In the genomic region with DNA sequence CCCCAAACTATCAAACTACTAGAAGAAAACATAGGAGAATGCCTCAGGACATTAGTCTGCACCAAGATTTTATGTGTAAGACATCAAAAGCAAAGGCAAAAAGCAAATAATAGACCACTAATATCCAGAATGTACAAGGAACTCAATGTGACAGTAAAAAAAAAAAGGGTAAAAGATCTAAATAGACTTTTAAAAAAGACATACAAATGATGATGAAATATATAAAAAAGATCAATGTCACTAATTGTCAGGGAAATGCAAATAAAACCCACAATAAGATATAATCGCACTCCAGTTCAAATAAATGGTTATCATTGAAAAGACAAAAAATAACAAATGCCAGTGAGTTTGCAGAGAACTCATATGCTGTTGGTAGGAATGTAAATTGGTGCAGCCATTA, we compare ENCODE assay signal across 28 cellular contexts.
"Had no signal": no experiment of that assay in that cellular context is flagged by ENCODE, and none has a peak within 500 bp of the region (broad histone marks: within the 10 kb centered on the region; RNA-seq: fewer than 3 reads in every experiment).

No MANE protein-coding gene starts in this region.

- H3K4me3 ChIP-seq: colonic mucosa, coronary artery, dorsolateral prefrontal cortex, esophagus muscularis mucosa, esophagus squamous epithelium, gastrocnemius medialis, gastroesophageal sphincter, heart left ventricle, heart right ventricle had no signal

- DNase-seq: colonic mucosa; cortex of kidney; dermis blood vessel endothelial cell; dorsolateral prefrontal cortex; effector CD4-positive, alpha-beta T cell; effector CD8-positive, alpha-beta T cell; effector memory CD4-positive, alpha-beta T cell; effector memory CD8-positive, alpha-beta T cell; endodermal cell; erythroblast; esophagus squamous epithelium; foreskin fibroblast; foreskin keratinocyte; foreskin melanocyte; gastrocnemius medialis; glutamatergic neuron; head of caudate nucleus; heart left ventricle; heart right ventricle had no signal

- FAIRE-seq: colon, endometrium, endothelial cell of umbilical vein, frontal cortex had no signal

- H3K27me3 ChIP-seq: gastrocnemius medialis had no signal

- ATAC-seq: effector memory CD8-positive, alpha-beta T cell; esophagus mucosa; foreskin keratinocyte; gastrocnemius medialis; gastroesophageal sphincter; heart left ventricle; heart right ventricle had no signal

- H3K36me3 ChIP-seq: colonic mucosa, esophagus muscularis mucosa, esophagus squamous epithelium, gastrocnemius medialis, gastroesophageal sphincter, heart left ventricle, heart right ventricle had no signal

- H3K27ac ChIP-seq: colonic mucosa, coronary artery, dorsolateral prefrontal cortex, epithelial cell of prostate, esophagus muscularis mucosa, esophagus squamous epithelium, foreskin keratinocyte, gastrocnemius medialis, gastroesophageal sphincter, heart left ventricle, heart right ventricle had no signal

- H3K9me3 ChIP-seq: colonic mucosa, esophagus muscularis mucosa, esophagus squamous epithelium, gastrocnemius medialis, gastroesophageal sphincter, heart left ventricle, heart right ventricle had no signal

- H3K4me1 ChIP-seq: colonic mucosa, esophagus muscularis mucosa, esophagus squamous epithelium, foreskin keratinocyte, gastrocnemius medialis, gastroesophageal sphincter, heart left ventricle, heart right ventricle had no signal
